ENCODE assay signal across 1 cellular context in genomic region chr3:57597240-57597972, GRCh38.
TF ChIP-seq lines count a peak whose summit lies in the region.

Gene ARF4, minus strand, starts transcription at chr3:57597344. Its CDS starts 204 bp downstream, at chr3:57597140.

TF ChIP-seq in HepG2, 621 proteins besides CTCF, POLR2A, EP300 and RAD21 (continued from another document and continues in another):
- TF ChIP-seq ZNF318 (CRISPR knock-in tag; IDR thresholded peaks at IDR 0.05) (peak; percentile 80; the same call in 1 of the 2 replicates), RXRA (CRISPR knock-in tag; IDR thresholded peaks at IDR 0.05) (peak; percentile 77; the same call in 1 of the 2 replicates), KLF13 (CRISPR knock-in tag; IDR thresholded peaks at IDR 0.05) (peak; percentile 43; the same call in 1 of the 2 replicates), TOE1 (CRISPR knock-in tag; IDR thresholded peaks at IDR 0.05) (peak; percentile 6; the same call in 1 of the 2 replicates), ARID3A (IDR thresholded peaks at IDR 0.05; ENCODE audit: low read depth, low read length) (peak; percentile 41; the same call in 1 of the 2 replicates), ZNF646 (CRISPR knock-in tag; IDR thresholded peaks at IDR 0.05) (no peak), ZNF350 (CRISPR knock-in tag; IDR thresholded peaks at IDR 0.05; ENCODE audit: borderline replicate concordance, low read depth) (peak; percentile 74), TGIF2 (CRISPR knock-in tag; IDR thresholded peaks at IDR 0.05) (peak; percentile 88), MAF1 (CRISPR knock-in tag; IDR thresholded peaks at IDR 0.05; ENCODE audit: borderline replicate concordance) (no peak), ZNF563 (CRISPR knock-in tag; IDR thresholded peaks at IDR 0.05) (no peak), SALL1 (CRISPR knock-in tag; IDR thresholded peaks at IDR 0.05) (peak; percentile 88), MXD3 (CRISPR knock-in tag; IDR thresholded peaks at IDR 0.05) (peak; percentile 51; the same call in 1 of the 2 replicates), REL (CRISPR knock-in tag; conservative IDR thresholded peaks at IDR 0.05) (peak; percentile 89; the same call in 1 of the 2 replicates), ZZZ3 (CRISPR knock-in tag; IDR thresholded peaks at IDR 0.05; ENCODE audit: borderline replicate concordance) (no peak; the same call in 1 of the 2 replicates), ZNF513 (CRISPR knock-in tag; conservative IDR thresholded peaks at IDR 0.05) (no peak), ZSCAN21 (CRISPR knock-in tag; IDR thresholded peaks at IDR 0.05; ENCODE audit: borderline replicate concordance) (peak; percentile 29; the same call in 1 of the 2 replicates), ZNF605 (CRISPR knock-in tag; IDR thresholded peaks at IDR 0.05) (peak; percentile 88; the same call in 1 of the 2 replicates), TRAFD1 (CRISPR knock-in tag; IDR thresholded peaks at IDR 0.05; ENCODE audit: borderline replicate concordance) (no peak), NCOA5 (CRISPR knock-in tag; IDR thresholded peaks at IDR 0.05) (no peak), DMAP1 (CRISPR knock-in tag; IDR thresholded peaks at IDR 0.05) (peak; percentile 97), TP53 (CRISPR knock-in tag; conservative IDR thresholded peaks at IDR 0.05) (no peak), STAG1 (CRISPR knock-in tag; IDR thresholded peaks at IDR 0.05) (no peak), SOX5 (CRISPR knock-in tag; IDR thresholded peaks at IDR 0.05; ENCODE audit: borderline replicate concordance) (peak; percentile 65), RAD51 (IDR thresholded peaks at IDR 0.05; ENCODE audit: borderline replicate concordance) (no peak), DNMT3B (CRISPR knock-in tag; conservative IDR thresholded peaks at IDR 0.05) (no peak), BORCS8-MEF2B (CRISPR knock-in tag; IDR thresholded peaks at IDR 0.05) (peak; percentile 35; the same call in 1 of the 2 replicates), ZNF891 (CRISPR knock-in tag; IDR thresholded peaks at IDR 0.05) (no peak; the same call in 1 of the 2 replicates), SP4 (CRISPR knock-in tag; IDR thresholded peaks at IDR 0.05) (peak; percentile 73), POLR2AphosphoS2 (IDR thresholded peaks at IDR 0.05; ENCODE audit: low read depth, low read length) (no peak; the same call in 1 of the 2 replicates), ZNF280D (CRISPR knock-in tag; IDR thresholded peaks at IDR 0.05) (peak; percentile 49; the same call in 1 of the 2 replicates)
